ENCODE assay signal across 8 cellular contexts in the genomic region with DNA sequence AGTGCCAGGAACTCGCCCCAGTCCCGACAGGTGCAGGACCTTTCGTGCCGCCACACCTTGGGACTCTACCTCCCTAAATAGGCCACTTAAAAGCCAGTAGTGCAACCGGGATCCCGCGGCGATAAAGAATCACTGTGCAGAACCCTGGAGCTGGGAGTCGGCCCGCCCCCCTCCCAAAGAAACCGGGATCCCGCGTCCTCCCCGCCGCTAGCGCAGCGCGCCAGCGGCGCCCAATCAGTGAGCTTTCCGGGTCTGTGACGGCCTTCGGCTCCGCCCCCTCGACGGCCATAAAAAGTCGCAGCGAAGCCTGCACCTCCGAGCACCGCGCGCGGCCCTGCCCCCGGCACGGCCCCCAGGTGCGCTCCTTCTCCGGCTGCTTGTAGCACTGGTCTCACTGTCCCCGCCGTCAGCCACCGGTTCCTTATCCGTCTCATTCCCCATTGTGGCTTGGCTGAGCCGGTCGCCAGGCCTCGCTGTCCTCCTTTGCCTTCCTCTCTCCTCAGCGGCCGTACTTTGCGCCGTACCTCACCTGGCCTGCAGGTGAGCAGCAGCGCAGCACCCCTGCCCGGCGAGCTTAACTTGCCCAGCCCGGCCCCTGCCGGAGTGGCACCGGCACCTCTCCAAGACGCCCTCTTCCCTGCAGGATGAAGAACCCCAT. TPM values are rescaled to one million over a fixed set of nuclear protein-coding genes. Genes with fewer than 3 reads are reported as not detected.
DNase-seq lines count a peak whose midpoint lies in the region; ATAC-seq and TF ChIP-seq lines count a peak whose summit lies in the region.

A gene (plus strand): TSS at position 318 of the 658 bp plus-strand sequence. CDS start 327 bp downstream, at position 645.

- DNase-seq in AG04450 (ENCODE audit: low read depth, low spot score) (no peak), NCI-H460 (ENCODE audit: extremely low read depth, low read depth) (peak; percentile 41), left ventricle myocardium superior (peak; percentile 44), progenitor cell of endocrine pancreas (ENCODE audit: low spot score, unreplicated experiment) (peak; percentile 62), GF-D8 (lab: John Stamatoyannopoulos, UW) (no peak), KG1 (lab: John Stamatoyannopoulos, UW) (no peak)
- peak; percentile 39 for DNase-seq in activated naive CD8-positive, alpha-beta T cell treated with anti-CD3 and anti-CD28 coated beads, Interleukin-2, amount 50 U/mL, for 24 hours

- no peak within 1 kb of the TSS for H3K27ac ChIP-seq in AG04450 (ENCODE audit: low read depth, low read length)

- no peak within 1 kb of the TSS for H3K27ac Mint-ChIP-seq in activated naive CD8-positive, alpha-beta T cell treated with anti-CD3 and anti-CD28 coated beads, Interleukin-2, amount 50 U/mL, for 24 hours
- peak within 1 kb of the TSS; percentile 90 for H3K27ac Mint-ChIP-seq in progenitor cell of endocrine pancreas

- peak within 1 kb of the TSS; percentile 70 for H3K4me3 Mint-ChIP-seq in activated naive CD8-positive, alpha-beta T cell treated with anti-CD3 and anti-CD28 coated beads, Interleukin-2, amount 50 U/mL, for 24 hours
- H3K4me3 Mint-ChIP-seq in progenitor cell of endocrine pancreas (ENCODE audit: low read depth): peak within 1 kb of the TSS; percentile 94

- peaks cover 17% of the 10 kb centered on the region for H3K4me1 Mint-ChIP-seq in activated naive CD8-positive, alpha-beta T cell treated with anti-CD3 and anti-CD28 coated beads, Interleukin-2, amount 50 U/mL, for 24 hours
- H3K4me1 Mint-ChIP-seq in progenitor cell of endocrine pancreas (ENCODE audit: low read depth): peaks cover 32% of the 10 kb centered on the region

- intact Hi-C loops in left ventricle myocardium superior (cut with micrococcal nuclease): no loop called here

- H3K27me3 Mint-ChIP-seq in activated naive CD8-positive, alpha-beta T cell treated with anti-CD3 and anti-CD28 coated beads, Interleukin-2, amount 50 U/mL, for 24 hours: peaks cover 64% of the 10 kb centered on the region
- peaks cover 52% of the 10 kb centered on the region for H3K27me3 Mint-ChIP-seq in progenitor cell of endocrine pancreas

- peaks cover 1% of the 10 kb centered on the region for H3K36me3 Mint-ChIP-seq in activated naive CD8-positive, alpha-beta T cell treated with anti-CD3 and anti-CD28 coated beads, Interleukin-2, amount 50 U/mL, for 24 hours (ENCODE audit: low read depth)
- H3K36me3 Mint-ChIP-seq in progenitor cell of endocrine pancreas (ENCODE audit: insufficient read depth): peaks cover 2% of the 10 kb centered on the region

- CTCF ChIA-PET in AG04450 (lab: Charles Lee): no interaction called here

- ATAC-seq in GM19463 (IDR thresholded peaks at IDR 0.05; ENCODE audit: unreplicated experiment) (peak; percentile 71), left ventricle myocardium superior (peak; percentile 56)
- ATAC-seq in activated naive CD8-positive, alpha-beta T cell treated with anti-CD3 and anti-CD28 coated beads, Interleukin-2, amount 50 U/mL, for 24 hours: peak; percentile 59

- H3K4me3 ChIP-seq in AG04450 (ENCODE audit: low read depth, low read length): peak within 1 kb of the TSS; percentile 32

- no peaks in the 10 kb centered on the region for H3K9me3 Mint-ChIP-seq in activated naive CD8-positive, alpha-beta T cell treated with anti-CD3 and anti-CD28 coated beads, Interleukin-2, amount 50 U/mL, for 24 hours
- H3K9me3 Mint-ChIP-seq in progenitor cell of endocrine pancreas (ENCODE audit: low read depth): no peaks in the 10 kb centered on the region

- POLR2A ChIA-PET in AG04450 (lab: Yijun Ruan, JAX): no interaction called here

- peaks cover 2% of the 10 kb centered on the region; the same call in 1 of the 2 replicates for H3K9me3 ChIP-seq in AG04450 (ENCODE audit: control insufficient read depth, insufficient read depth, low read length)

- H3K27me3 ChIP-seq in AG04450 (ENCODE audit: control insufficient read depth, insufficient read depth, low read length): peaks cover 44% of the 10 kb centered on the region

- TF ChIP-seq CTCF in AG04450 (IDR thresholded peaks at IDR 0.05; ENCODE audit: low read depth, low read length) (no peak), progenitor cell of endocrine pancreas (IDR thresholded peaks at IDR 0.05; ENCODE audit: unreplicated experiment) (peak; percentile 63)

RNA-seq across cellular contexts. Expression of the gene that starts here (rescaled TPM):
- not detected in 2 replicates for polyA plus RNA-seq in AG04450 (2011; rRNA removed)
- not detected in 2 replicates for polyA minus RNA-seq in AG04450 (2011; rRNA and poly(A)+ RNA removed)
- 0.38 and 0.79 TPM in 2 replicates for total RNA-seq in NCI-H460 (2014; rRNA removed; shearing (Covaris generic))
- polyA plus RNA-seq in NCI-H460 (2014; cell fraction: nucleus; rRNA removed): 0.06 and 0.18 TPM in 2 replicates
- total RNA-seq in left ventricle myocardium superior (0.27 TPM), progenitor cell of endocrine pancreas (22.6 and 23.3 TPM in 2 replicates)

Comparison
In these comparisons a context has a peak if more than half of its experiments do, and no peak if none do; other contexts are left out.
1. RNA of the gene that starts here (total RNA-seq): 22.6 to 23.3 TPM in progenitor cell of endocrine pancreas; 0.38 to 0.79 TPM in NCI-H460 and 0.27 TPM in left ventricle myocardium superior (single experiment); every median in the first group is over 10 times any median in the second.
2. Peak in DNase-seq in NCI-H460; RNA of the gene not detected or under 1 TPM.
3. Peak in DNase-seq and ATAC-seq in left ventricle myocardium superior; RNA of the gene not detected or under 1 TPM.
4. DNase-seq: peak in activated naive CD8-positive, alpha-beta T cell treated with anti-CD3 and anti-CD28 coated beads, Interleukin-2, amount 50 U/mL, for 24 hours (single experiment) and progenitor cell of endocrine pancreas (single experiment); none in AG04450 (single experiment), GF-D8 (single experiment) and KG1 (single experiment).
5. Peak in every context shown above with its lines, with median percentiles within 50 percentile points of each other: ATAC-seq.